ENCODE assay signal across 9 cellular contexts in genomic region chr22:29269731-29270474, GRCh38. TPM values are rescaled to one million over a fixed set of nuclear protein-coding genes. Genes with fewer than 3 reads are reported as not detected.
A peak's percentile ranks its signal among the peaks of the same experiment; 100 is the strongest.
DNase-seq lines count a peak whose midpoint lies in the region; ATAC-seq, FAIRE-seq and TF ChIP-seq lines count a peak whose summit lies in the region.
"Had no signal": no experiment of that assay in that cellular context is flagged by ENCODE, and none has a peak within 500 bp of the region (broad histone marks: within the 10 kb centered on the region; RNA-seq: fewer than 3 reads in every experiment).

No MANE protein-coding gene starts in this region.

- ATAC-seq in HepG2: no peak
- no peak for ATAC-seq in HG03159 (IDR thresholded peaks at IDR 0.05; ENCODE audit: unreplicated experiment)
- ATAC-seq: mucosa of descending colon had no signal

- in situ Hi-C loops in HepG2 (cut with HindIII; ENCODE audit: extremely low pct_ligation_motif_present, low pct_unique_long_range_greater_than_20kb): no loop called here

- peak overlapping the region; percentile 81 for H3K4me3 ChIP-seq in A673 (ENCODE audit: low read depth, low read length, poor library complexity, severe bottlenecking)
- peak overlapping the region; percentile 82 for H3K4me3 ChIP-seq in HL-60 (replicated peaks; ENCODE audit: insufficient read depth, low read length)
- peak overlapping the region in 3 of 4 donors; percentile 72 to 99 (median 94) for H3K4me3 ChIP-seq in adrenal gland
- peak overlapping the region; percentile 75 to 96 (median 93) for H3K4me3 ChIP-seq in HepG2 (replicated peaks in 1 of 3; ENCODE audit: insufficient read depth in 1 of 3, low read depth in 2 of 3, low read length in 3 of 3)
- peak overlapping the region; percentile 98 for H3K4me3 ChIP-seq in thymus (ENCODE audit: low read length)

- TF ChIP-seq EP300 in HepG2 (IDR thresholded peaks at IDR 0.05; ENCODE audit: low read depth in 2 of 2, low read length in 2 of 2) (no peak), HepG2 (CRISPR knock-in tag; IDR thresholded peaks at IDR 0.05; ENCODE audit: borderline replicate concordance) (no peak)

- no peak for FAIRE-seq in HepG2 (lab: Jason Lieb, UNC)

- peaks cover 89% of the 10 kb centered on the region for H3K79me2 ChIP-seq in HepG2 (ENCODE audit: insufficient read depth, low read length)

- no peak for TF ChIP-seq CTCF in A673 (conservative IDR thresholded peaks at IDR 0.05; ENCODE audit: low read depth, low read length)
- no peak for TF ChIP-seq CTCF in HL-60 (IDR thresholded peaks at IDR 0.05; ENCODE audit: insufficient read depth, low read length)
- TF ChIP-seq CTCF in adrenal gland (IDR thresholded peaks at IDR 0.05): no peak
- TF ChIP-seq CTCF in HepG2 (CRISPR knock-in tag; IDR thresholded peaks at IDR 0.05): no peak

- H3K27ac ChIP-seq in A673 (ENCODE audit: low read depth, low read length, poor library complexity, severe bottlenecking) (peak overlapping the region; percentile 100), HL-60 (replicated peaks) (peak overlapping the region; percentile 100), adrenal gland (peak overlapping the region; percentile 47 to 100 (median 100)), HepG2 (ENCODE audit: extremely low read length, insufficient read depth, low read length) (peak overlapping the region; percentile 98), thymus (ENCODE audit: low read depth) (no peak overlapping the region)

- H3K27me3 ChIP-seq in A673 (replicated peaks; ENCODE audit: insufficient read depth, low read depth, low read length, poor library complexity) (no peaks in the 10 kb centered on the region), HL-60 (ENCODE audit: insufficient read depth, poor library complexity, severe bottlenecking) (no peaks in the 10 kb centered on the region), adrenal gland (no peaks in the 10 kb centered on the region), HepG2 (ENCODE audit: control insufficient read depth in 1 of 2, insufficient read depth in 2 of 2, low read length in 2 of 2) (no peaks in the 10 kb centered on the region; a peak in 1 of 5 replicates), thymus (ENCODE audit: control insufficient read depth, insufficient read depth) (no peaks in the 10 kb centered on the region)

- H3K4me1 ChIP-seq in A673 (ENCODE audit: insufficient read depth, low read length, poor library complexity, severe bottlenecking) (peaks cover 48% of the 10 kb centered on the region), adrenal gland (replicated peaks in 1 of 2) (peaks cover 64 to 69% of the 10 kb centered on the region in 2 donors), HepG2 (ENCODE audit: insufficient read depth, low read length) (peaks cover 68% of the 10 kb centered on the region), thymus (ENCODE audit: control insufficient read depth, insufficient read depth, low read length) (peaks cover 28% of the 10 kb centered on the region)

- H3K4me2 ChIP-seq in HepG2 (ENCODE audit: low read depth, low read length): peak overlapping the region; percentile 90

- TF ChIP-seq RAD21 in HepG2 (CRISPR knock-in tag; IDR thresholded peaks at IDR 0.05): no peak

- no peak overlapping the region for H2AFZ ChIP-seq in HepG2 (ENCODE audit: low read length)

- WGBS in adrenal gland, 4 donors: 5 to 9% (median 7%) methylated on average over 13 of the region's 13 CpGs
- 8% methylated on average over 13 of the region's 13 CpGs for WGBS in HepG2 (ENCODE audit: low lambda C conversion rate)
- WGBS in thymus: 22% methylated on average over 13 of the region's 13 CpGs

- H3K9me3 ChIP-seq in A673 (ENCODE audit: low read depth, low read length, poor library complexity, severe bottlenecking) (no peaks in the 10 kb centered on the region), adrenal gland (replicated peaks in 1 of 3) (no peaks in the 10 kb centered on the region), HepG2 (ENCODE audit: low read length) (no peaks in the 10 kb centered on the region), thymus (ENCODE audit: control insufficient read depth) (no peaks in the 10 kb centered on the region)
- H3K9me3 ChIP-seq: mucosa of descending colon had no signal

- no TSS peak for BruUV-seq in A673 (replicated peaks; lab: Mats Ljungman, UMichigan)
- no TSS peak for BruUV-seq in HepG2 (replicated peaks; lab: Mats Ljungman, UMichigan)

- peaks cover 70% of the 10 kb centered on the region for H3K36me3 ChIP-seq in A673 (ENCODE audit: insufficient read depth, low read length, poor library complexity, severe bottlenecking)
- peaks cover 0 to 44% of the 10 kb centered on the region in 2 donors for H3K36me3 ChIP-seq in adrenal gland (replicated peaks in 1 of 2)
- H3K36me3 ChIP-seq in HepG2 (replicated peaks in 1 of 2; ENCODE audit: control insufficient read depth in 1 of 2, insufficient read depth in 2 of 2, low read length in 2 of 2): peaks cover 10 to 41% of the 10 kb centered on the region in 2 experiments
- H3K36me3 ChIP-seq in thymus (ENCODE audit: control insufficient read depth, insufficient read depth): peaks cover 15% of the 10 kb centered on the region

- TF ChIP-seq POLR2A in adrenal gland (IDR thresholded peaks at IDR 0.05): no peak
- no peak for TF ChIP-seq POLR2A in HepG2 (IDR thresholded peaks at IDR 0.05; ENCODE audit: insufficient read depth in 1 of 2, low read depth in 2 of 2, low read length in 2 of 2)

- H4K20me1 ChIP-seq in HepG2 (ENCODE audit: insufficient read depth, low read length): peaks cover 56% of the 10 kb centered on the region

- CTCF ChIA-PET in A673 (lab: Charles Lee): no interaction called here
- CTCF ChIA-PET in HepG2 (lab: Yijun Ruan, JAX; ENCODE audit: low intra/inter-chr PET ratio, low total read pairs): no interaction called here

- no peak for DNase-seq in A673 (ENCODE audit: low spot score)
- DNase-seq in HL-60 (ENCODE audit: low read depth in 1 of 2, low spot score in 1 of 2): peak in 1 of 2 experiments; percentile 30
- peak in 1 of 7 donors; percentile 54 for DNase-seq in adrenal gland
- DNase-seq in HepG2 (ENCODE audit: low spot score): peak; percentile 39
- no peak for DNase-seq in C1 segment of cervical spinal cord (lab: John Stamatoyannopoulos, UW)
- DNase-seq in middle frontal gyrus (ENCODE audit: extremely low spot score, low spot score): no peak

- POLR2A ChIA-PET in A673 (lab: Charles Lee; ENCODE audit: low non-redundant PET) (no interaction called here), HepG2 (lab: Yijun Ruan, JAX) (interaction anchor here (1.2 to 2.0 kb wide), 4 partner anchors 9 to 37 kb away, joined by 3 to 7 read pairs (median 4); partner anchors contain the start of gene GAS2L1)

- H3K9ac ChIP-seq in HepG2 (ENCODE audit: insufficient read depth, low read depth, low read length): peak overlapping the region; percentile 100

- intact Hi-C loops in A673 (cut with micrococcal nuclease; ENCODE audit: unreplicated experiment) (no loop called here), adrenal gland (cut with DNase I) (no loop called here), HepG2 (cut with micrococcal nuclease; ENCODE audit: unreplicated experiment) (no loop called here)

RNA-seq across cellular contexts. Expression of gene EWSR1, which starts 1.8 kb away (rescaled TPM):
- total RNA-seq in A673 (2021): 348 and 358 TPM in 2 replicates
- 100 to 1,000 TPM; 152 to 302 (median 197) TPM for total RNA-seq in adrenal gland
- 100 to 1,000 TPM; 269 to 351 (median 278) TPM for polyA plus RNA-seq in adrenal gland
- 167 and 211 TPM in 2 replicates for total RNA-seq in HepG2 (2016; rRNA removed; fragmentation: Illumina TruSeq; extraction: Trizol)
- 28.9 and 32.2 TPM in 2 replicates for total RNA-seq in HepG2 (2016; cell fraction: cytosol; rRNA removed; fragmentation: Illumina TruSeq; extraction: Trizol; ENCODE audit: low read depth)
- 146 and 211 TPM in 2 replicates for total RNA-seq in HepG2 (2016; cell fraction: insoluble cytoplasmic fraction; rRNA removed; fragmentation: Illumina TruSeq; extraction: Trizol)
- 47.2 and 49.1 TPM in 2 replicates for total RNA-seq in HepG2 (2016; cell fraction: membrane; rRNA removed; fragmentation: Illumina TruSeq; extraction: Trizol)
- 216 and 251 TPM in 2 replicates for total RNA-seq in HepG2 (2016; cell fraction: nucleus; rRNA removed; fragmentation: Illumina TruSeq; extraction: Trizol)
- polyA plus RNA-seq in HepG2 (2011; rRNA removed): 326 and 401 TPM in 2 replicates
- 202 and 208 TPM in 2 replicates for polyA plus RNA-seq in HepG2 (2011; cell fraction: cytosol; rRNA removed)
- polyA plus RNA-seq in HepG2 (2011; cell fraction: nucleus; rRNA removed): 687 and 755 TPM in 2 replicates
- 138 and 189 TPM in 2 replicates for polyA plus RNA-seq in HepG2 (2012)
- 22.8 and 25.5 TPM in 2 replicates for polyA plus RNA-seq in HepG2 (2016; cell fraction: cytosol; fragmentation: Illumina TruSeq; extraction: Trizol; ENCODE audit: low read depth)
- 183 and 203 TPM in 2 replicates for polyA plus RNA-seq in HepG2 (2016; cell fraction: insoluble cytoplasmic fraction; fragmentation: Illumina TruSeq; extraction: Trizol; ENCODE audit: low read depth)
- 29.2 and 38.3 TPM in 2 replicates for polyA plus RNA-seq in HepG2 (2016; cell fraction: membrane; fragmentation: Illumina TruSeq; extraction: Trizol; ENCODE audit: low read depth)
- 477 and 502 TPM in 2 replicates for polyA plus RNA-seq in HepG2 (2016; cell fraction: nucleus; fragmentation: Illumina TruSeq; extraction: Trizol; ENCODE audit: insufficient read depth, low read depth)
- polyA minus RNA-seq in HepG2 (2011; rRNA and poly(A)+ RNA removed; ENCODE audit: low replicate concordance): 381 and 574 TPM in 2 replicates
- 103 and 111 TPM in 2 replicates for polyA minus RNA-seq in HepG2 (2011; cell fraction: cytosol; rRNA and poly(A)+ RNA removed)
- 302 and 303 TPM in 2 replicates for polyA minus RNA-seq in HepG2 (2011; cell fraction: nucleus; rRNA and poly(A)+ RNA removed)
- 175 TPM for polyA plus RNA-seq in thymus

RNA-seq across cellular contexts. Expression of gene RHBDD3, which starts 2.1 kb away (rescaled TPM):
- total RNA-seq in A673 (2021) (77.7 and 84.0 TPM in 2 replicates), adrenal gland (100 to 1,000 TPM in 1 of 8 donors, 10 to 100 TPM in 7; 27.4 to 103 (median 42.6) TPM), HepG2 (2016; rRNA removed; fragmentation: Illumina TruSeq; extraction: Trizol) (12.6 and 26.7 TPM in 2 replicates)
- polyA plus RNA-seq in adrenal gland (10 to 100 TPM; 12.2 to 76.3 (median 48.2) TPM), HepG2 (2011; rRNA removed) (12.1 and 21.0 TPM in 2 replicates), thymus (31.1 TPM)
- total RNA-seq in HepG2 (2016; cell fraction: cytosol; rRNA removed; fragmentation: Illumina TruSeq; extraction: Trizol; ENCODE audit: low read depth): 8.3 and 9.2 TPM in 2 replicates
- total RNA-seq in HepG2 (2016; cell fraction: insoluble cytoplasmic fraction; rRNA removed; fragmentation: Illumina TruSeq; extraction: Trizol): 12.3 and 26.7 TPM in 2 replicates
- 16.9 and 21.6 TPM in 2 replicates for total RNA-seq in HepG2 (2016; cell fraction: membrane; rRNA removed; fragmentation: Illumina TruSeq; extraction: Trizol)
- total RNA-seq in HepG2 (2016; cell fraction: nucleus; rRNA removed; fragmentation: Illumina TruSeq; extraction: Trizol): 24.7 and 26.9 TPM in 2 replicates
- 10.6 and 17.9 TPM in 2 replicates for polyA plus RNA-seq in HepG2 (2011; cell fraction: cytosol; rRNA removed)
- 38.6 and 38.8 TPM in 2 replicates for polyA plus RNA-seq in HepG2 (2011; cell fraction: nucleus; rRNA removed)
- 8.5 and 12.8 TPM in 2 replicates for polyA plus RNA-seq in HepG2 (2012)
- 6.5 and 10.4 TPM in 2 replicates for polyA plus RNA-seq in HepG2 (2016; cell fraction: cytosol; fragmentation: Illumina TruSeq; extraction: Trizol; ENCODE audit: low read depth)
- polyA plus RNA-seq in HepG2 (2016; cell fraction: insoluble cytoplasmic fraction; fragmentation: Illumina TruSeq; extraction: Trizol; ENCODE audit: low read depth): 10.8 and 11.3 TPM in 2 replicates
- 11.9 and 12.6 TPM in 2 replicates for polyA plus RNA-seq in HepG2 (2016; cell fraction: membrane; fragmentation: Illumina TruSeq; extraction: Trizol; ENCODE audit: low read depth)
- 59.8 and 60.3 TPM in 2 replicates for polyA plus RNA-seq in HepG2 (2016; cell fraction: nucleus; fragmentation: Illumina TruSeq; extraction: Trizol; ENCODE audit: insufficient read depth, low read depth)
- polyA minus RNA-seq in HepG2 (2011; rRNA and poly(A)+ RNA removed; ENCODE audit: low replicate concordance): 9.9 and 18.2 TPM in 2 replicates
- polyA minus RNA-seq in HepG2 (2011; cell fraction: cytosol; rRNA and poly(A)+ RNA removed): 5.7 and 7.1 TPM in 2 replicates
- polyA minus RNA-seq in HepG2 (2011; cell fraction: nucleus; rRNA and poly(A)+ RNA removed): 7.7 and 9.3 TPM in 2 replicates

RNA-seq across cellular contexts. Expression of gene GAS2L1, which starts 36.5 kb away (rescaled TPM):
- total RNA-seq in A673 (2021) (22.7 TPM in 2 replicates), adrenal gland (10 to 100 TPM; 29.7 to 87.3 (median 55.6) TPM), HepG2 (2016; rRNA removed; fragmentation: Illumina TruSeq; extraction: Trizol) (2.6 and 3.3 TPM in 2 replicates)
- polyA plus RNA-seq in adrenal gland (10 to 100 TPM in 2 of 3 donors, 1 to 10 TPM in 1; 3.6 to 42.1 (median 33.1) TPM), HepG2 (2011; rRNA removed) (1.8 and 2.2 TPM in 2 replicates), thymus (6.0 TPM)
- 3.1 TPM in 2 replicates for total RNA-seq in HepG2 (2016; cell fraction: cytosol; rRNA removed; fragmentation: Illumina TruSeq; extraction: Trizol; ENCODE audit: low read depth)
- 1.9 and 3.4 TPM in 2 replicates for total RNA-seq in HepG2 (2016; cell fraction: insoluble cytoplasmic fraction; rRNA removed; fragmentation: Illumina TruSeq; extraction: Trizol)
- total RNA-seq in HepG2 (2016; cell fraction: membrane; rRNA removed; fragmentation: Illumina TruSeq; extraction: Trizol): 6.6 and 6.7 TPM in 2 replicates
- total RNA-seq in HepG2 (2016; cell fraction: nucleus; rRNA removed; fragmentation: Illumina TruSeq; extraction: Trizol): 2.1 and 2.7 TPM in 2 replicates
- 1.8 and 3.2 TPM in 2 replicates for polyA plus RNA-seq in HepG2 (2011; cell fraction: cytosol; rRNA removed)
- polyA plus RNA-seq in HepG2 (2011; cell fraction: nucleus; rRNA removed): 6.0 and 8.0 TPM in 2 replicates
- 0.98 and 1.3 TPM in 2 replicates for polyA plus RNA-seq in HepG2 (2012)
- polyA plus RNA-seq in HepG2 (2016; cell fraction: cytosol; fragmentation: Illumina TruSeq; extraction: Trizol; ENCODE audit: low read depth): 4.1 and 4.7 TPM in 2 replicates
- polyA plus RNA-seq in HepG2 (2016; cell fraction: insoluble cytoplasmic fraction; fragmentation: Illumina TruSeq; extraction: Trizol; ENCODE audit: low read depth): 3.4 and 4.4 TPM in 2 replicates
- 7.9 and 8.8 TPM in 2 replicates for polyA plus RNA-seq in HepG2 (2016; cell fraction: membrane; fragmentation: Illumina TruSeq; extraction: Trizol; ENCODE audit: low read depth)
- polyA plus RNA-seq in HepG2 (2016; cell fraction: nucleus; fragmentation: Illumina TruSeq; extraction: Trizol; ENCODE audit: insufficient read depth, low read depth): 5.9 and 7.0 TPM in 2 replicates
- polyA minus RNA-seq in HepG2 (2011; rRNA and poly(A)+ RNA removed; ENCODE audit: low replicate concordance): 2.7 and 10.4 TPM in 2 replicates
- polyA minus RNA-seq in HepG2 (2011; cell fraction: cytosol; rRNA and poly(A)+ RNA removed): 1.5 and 1.6 TPM in 2 replicates
- polyA minus RNA-seq in HepG2 (2011; cell fraction: nucleus; rRNA and poly(A)+ RNA removed): 1.9 and 3.5 TPM in 2 replicates

RNA-seq across cellular contexts. Expression of gene RASL10A, which starts 45.6 kb away (rescaled TPM):
- total RNA-seq in A673 (2021) (0.68 TPM in 1 of 2 replicates, not detected in the other), adrenal gland (1 to 10 TPM in 7 of 8 donors, under 1 TPM in 1; 0.54 to 3.7 (median 1.8) TPM), HepG2 (2016; rRNA removed; fragmentation: Illumina TruSeq; extraction: Trizol) (0.22 TPM in 1 of 2 replicates, not detected in the other)
- polyA plus RNA-seq in adrenal gland (10 to 100 TPM in 1 of 3 donors, 1 to 10 TPM in 1, under 1 TPM in 1; 0.51 to 14.4 (median 9.1) TPM), HepG2 (2011; rRNA removed) (0.05 and 0.08 TPM in 2 replicates), thymus (7.8 TPM)
- not detected in 2 replicates for total RNA-seq in HepG2 (2016; cell fraction: cytosol; rRNA removed; fragmentation: Illumina TruSeq; extraction: Trizol; ENCODE audit: low read depth)
- not detected in 2 replicates for total RNA-seq in HepG2 (2016; cell fraction: insoluble cytoplasmic fraction; rRNA removed; fragmentation: Illumina TruSeq; extraction: Trizol)
- not detected in 2 replicates for total RNA-seq in HepG2 (2016; cell fraction: membrane; rRNA removed; fragmentation: Illumina TruSeq; extraction: Trizol)
- total RNA-seq in HepG2 (2016; cell fraction: nucleus; rRNA removed; fragmentation: Illumina TruSeq; extraction: Trizol): not detected in 2 replicates
- 0.08 and 0.17 TPM in 2 replicates for polyA plus RNA-seq in HepG2 (2011; cell fraction: cytosol; rRNA removed)
- 0.40 and 1.6 TPM in 2 replicates for polyA plus RNA-seq in HepG2 (2011; cell fraction: nucleus; rRNA removed)
- polyA plus RNA-seq in HepG2 (2012): not detected in 2 replicates
- polyA plus RNA-seq in HepG2 (2016; cell fraction: cytosol; fragmentation: Illumina TruSeq; extraction: Trizol; ENCODE audit: low read depth): not detected in 2 replicates
- not detected in 2 replicates for polyA plus RNA-seq in HepG2 (2016; cell fraction: insoluble cytoplasmic fraction; fragmentation: Illumina TruSeq; extraction: Trizol; ENCODE audit: low read depth)
- polyA plus RNA-seq in HepG2 (2016; cell fraction: membrane; fragmentation: Illumina TruSeq; extraction: Trizol; ENCODE audit: low read depth): not detected in 2 replicates
- 1.5 TPM in 1 of 2 replicates, not detected in the other for polyA plus RNA-seq in HepG2 (2016; cell fraction: nucleus; fragmentation: Illumina TruSeq; extraction: Trizol; ENCODE audit: insufficient read depth, low read depth)
- 0.09 TPM in 1 of 2 replicates, not detected in the other for polyA minus RNA-seq in HepG2 (2011; rRNA and poly(A)+ RNA removed; ENCODE audit: low replicate concordance)
- polyA minus RNA-seq in HepG2 (2011; cell fraction: cytosol; rRNA and poly(A)+ RNA removed): not detected in 2 replicates
- polyA minus RNA-seq in HepG2 (2011; cell fraction: nucleus; rRNA and poly(A)+ RNA removed): not detected in 2 replicates
